ENCODE assay signal across 8 cellular contexts in genomic region chr11:9462172-9462799, GRCh38. TPM values are rescaled to one million over a fixed set of nuclear protein-coding genes. Genes with fewer than 3 reads are reported as not detected.
A peak's percentile ranks its signal among the peaks of the same experiment; 100 is the strongest.
DNase-seq lines count a peak whose midpoint lies in the region; ATAC-seq, FAIRE-seq and TF ChIP-seq lines count a peak whose summit lies in the region.

No MANE protein-coding gene starts in this region.

- H3K4me3 ChIP-seq in A549 (peak overlapping the region; percentile 83), mammary epithelial cell (replicated peaks in 1 of 3; ENCODE audit: insufficient read depth in 1 of 3, low read depth in 2 of 3, low read length in 3 of 3) (peak overlapping the region; percentile 64 to 79 (median 75)), mesodermal cell (ENCODE audit: extremely low read depth, insufficient read depth, low read length, poor library complexity, severe bottlenecking) (peak overlapping the region; percentile 76)

- no peak for TF ChIP-seq RAD21 in A549 (conservative IDR thresholded peaks at IDR 0.05 in 1 of 2, IDR thresholded peaks at IDR 0.05 in 1 of 2)

- peak overlapping the region; percentile 91 for H3K9ac ChIP-seq in mammary epithelial cell (ENCODE audit: insufficient read depth, low read length)

- TF ChIP-seq POLR2A in A549 (IDR thresholded peaks at IDR 0.05; ENCODE audit: low read length), result no peak

- CTCF ChIA-PET in A549 (lab: Yijun Ruan, JAX), result no interaction called here
- CTCF ChIA-PET in mammary epithelial cell (lab: Charles Lee; ENCODE audit: low non-redundant PET), result no interaction called here

- dilution Hi-C loops in mammary epithelial cell (cut with HindIII; ENCODE audit: low sequenced_read_pairs), result no loop called here

- WGBS in A549 (ENCODE audit: missing lambda C conversion rate), result 90% methylated on average over 16 of the region's 16 CpGs
- 92% methylated on average over 11 of the region's 16 CpGs for WGBS in mammary epithelial cell (ENCODE audit: low coverage, missing lambda C conversion rate)
- WGBS in mesodermal cell (ENCODE audit: insufficient coverage in 2 of 2), 2 experiments, result 92 to 95% methylated on average over 14 to 15 of the region's 16 CpGs

- BruUV-seq in mammary epithelial cell (replicated peaks; lab: Mats Ljungman, UMichigan), result no TSS peak

- H3K9me3 ChIP-seq in A549 (no peaks in the 10 kb centered on the region), mammary epithelial cell (replicated peaks; ENCODE audit: insufficient read depth, low read length) (no peaks in the 10 kb centered on the region), mesodermal cell (ENCODE audit: control insufficient read depth, low read length) (no peaks in the 10 kb centered on the region)

- DNase-seq in A549 (ENCODE audit: low read depth in 1 of 2, low spot score in 1 of 2) (no peak), HT1080 (ENCODE audit: low read depth) (peak; percentile 18), mammary epithelial cell (peak; percentile 12), D341Med (ENCODE audit: low spot score) (no peak)

- H3K4me1 ChIP-seq in A549 (peaks cover 20% of the 10 kb centered on the region), mammary epithelial cell (ENCODE audit: insufficient read depth, low read length) (peaks cover 19% of the 10 kb centered on the region), mesodermal cell (ENCODE audit: control insufficient read depth, insufficient read depth, low read length, poor library complexity, severe bottlenecking) (peaks cover 4% of the 10 kb centered on the region)

- intact Hi-C loops in mammary epithelial cell (cut with micrococcal nuclease), result loop anchor here (5.0 kb wide), 4 partner anchors 45 to 445 kb away; no protein-coding TSS in a partner anchor

- TF ChIP-seq EP300 in A549 (IDR thresholded peaks at IDR 0.05), result no peak

- no peak for TF ChIP-seq CTCF in A549 (IDR thresholded peaks at IDR 0.05)
- TF ChIP-seq CTCF in mammary epithelial cell (conservative IDR thresholded peaks at IDR 0.05 in 1 of 2, IDR thresholded peaks at IDR 0.05 in 1 of 2; ENCODE audit: extremely low read depth in 1 of 2, insufficient read depth in 1 of 2, low read depth in 1 of 2, low read length in 2 of 2), result no peak

- no peaks in the 10 kb centered on the region for H3K36me3 ChIP-seq in mammary epithelial cell (ENCODE audit: insufficient read depth, low read length)
- H3K36me3 ChIP-seq in mesodermal cell (ENCODE audit: control insufficient read depth, insufficient read depth, low read length), result no peaks in the 10 kb centered on the region

- H3K27me3 ChIP-seq in mammary epithelial cell (ENCODE audit: insufficient read depth, low read length), result no peaks in the 10 kb centered on the region

- no peak for FAIRE-seq in A549 (lab: Jason Lieb, UNC)

- peaks cover 60% of the 10 kb centered on the region for H3K79me2 ChIP-seq in mammary epithelial cell (ENCODE audit: insufficient read depth, low read length)

- H3K4me2 ChIP-seq in A549, result peak overlapping the region; percentile 88
- peak overlapping the region; percentile 92 for H3K4me2 ChIP-seq in mammary epithelial cell (ENCODE audit: insufficient read depth, low read depth, low read length)

- POLR2A ChIA-PET in A549 (lab: Yijun Ruan, JAX), result interaction anchor here (0.8 to 4.0 kb wide), 4 partner anchors 13 to 152 kb away, joined by 4 to 46 read pairs (median 12); partner anchors contain the start of gene WEE1

- in situ Hi-C loops in mammary epithelial cell (cut with MboI; ENCODE audit: low sequenced_read_pairs in 2 of 2), result no loop called here

- no peak overlapping the region for H2AFZ ChIP-seq in mammary epithelial cell (ENCODE audit: low read depth, low read length)

- H3K27ac ChIP-seq in A549 (peak overlapping the region; percentile 93 to 99), mammary epithelial cell (ENCODE audit: insufficient read depth, low read depth, low read length) (peak overlapping the region; percentile 88), mesodermal cell (ENCODE audit: low read depth, low read length, severe bottlenecking) (peak overlapping the region; percentile 99)

- H4K20me1 ChIP-seq in mammary epithelial cell (ENCODE audit: insufficient read depth, low read length), result no peaks in the 10 kb centered on the region

- ATAC-seq in A549, result no peak
- ATAC-seq in HG02678 (IDR thresholded peaks at IDR 0.05; ENCODE audit: unreplicated experiment), result no peak
- ATAC-seq in HG03280 (IDR thresholded peaks at IDR 0.05; ENCODE audit: unreplicated experiment), result no peak
- ATAC-seq in GM18873 (IDR thresholded peaks at IDR 0.05; ENCODE audit: low FRiP score, unreplicated experiment), result no peak

TF ChIP-seq in A549, 52 proteins besides CTCF, POLR2A, EP300 and RAD21:
- TF ChIP-seq PBX3 (IDR thresholded peaks at IDR 0.05) (no peak), MYC (IDR thresholded peaks at IDR 0.05; ENCODE audit: borderline replicate concordance, low read length) (no peak), ZSCAN20 (CRISPR knock-in tag; IDR thresholded peaks at IDR 0.05) (no peak), EHF (CRISPR knock-in tag; IDR thresholded peaks at IDR 0.05) (no peak), ELK1 (IDR thresholded peaks at IDR 0.05; ENCODE audit: low read depth, low read length) (no peak), POLR2AphosphoS2 (conservative IDR thresholded peaks at IDR 0.05; ENCODE audit: low read length) (no peak)

RNA-seq across cellular contexts. Expression of gene ZNF143, which starts 1.5 kb away (rescaled TPM):
- polyA plus RNA-seq in A549 (2011; rRNA removed) (37.7 and 38.4 TPM in 2 replicates), A549 (2017; fragmentation: RNase III; extraction: RNeasy Plus Mini Kit Qiagen cat#74134 plus additional on column Dnase treatment) (14.4 to 17.7 TPM (median 14.9 TPM) in 3 replicates), mammary epithelial cell (25.6 TPM)
- polyA plus RNA-seq in A549 (2012; cell fraction: cytosol; rRNA removed), result 18.9 and 26.1 TPM in 2 replicates
- polyA plus RNA-seq in A549 (2012; cell fraction: nucleus; rRNA removed), result 20.7 and 21.0 TPM in 2 replicates
- 92.8 and 135 TPM in 2 replicates for polyA minus RNA-seq in A549 (2011; rRNA and poly(A)+ RNA removed)
- total RNA-seq in HT1080 (2014; rRNA removed; shearing (Covaris generic)), result 22.6 and 31.6 TPM in 2 replicates
- 15.2 and 16.7 TPM in 2 replicates for polyA plus RNA-seq in HT1080 (2015; cell fraction: cytosol; rRNA removed)
- 20.6 and 30.4 TPM in 2 replicates for polyA plus RNA-seq in HT1080 (2015; cell fraction: nucleus; rRNA removed)
- 10 to 100 TPM; 19.5 to 22.7 TPM for total RNA-seq in mammary epithelial cell
- polyA minus RNA-seq in mammary epithelial cell, result 31.7 TPM
- polyA plus RNA-seq in mesodermal cell (2013, experiment 1 of 2), result 29.7 TPM
- polyA plus RNA-seq in mesodermal cell (2013, experiment 2 of 2), result 32.1 TPM

Comparison
In these comparisons a context has a peak if more than half of its experiments do, and no peak if none do; other contexts are left out.
1. DNase-seq: peak in HT1080 (single experiment) and mammary epithelial cell (single experiment); none in A549 (0 of 2) and D341Med (single experiment).
2. Peak in every context shown above with its lines, with median percentiles within 50 percentile points of each other: H3K27ac ChIP-seq and H3K4me3 ChIP-seq.